In the genomic region with DNA sequence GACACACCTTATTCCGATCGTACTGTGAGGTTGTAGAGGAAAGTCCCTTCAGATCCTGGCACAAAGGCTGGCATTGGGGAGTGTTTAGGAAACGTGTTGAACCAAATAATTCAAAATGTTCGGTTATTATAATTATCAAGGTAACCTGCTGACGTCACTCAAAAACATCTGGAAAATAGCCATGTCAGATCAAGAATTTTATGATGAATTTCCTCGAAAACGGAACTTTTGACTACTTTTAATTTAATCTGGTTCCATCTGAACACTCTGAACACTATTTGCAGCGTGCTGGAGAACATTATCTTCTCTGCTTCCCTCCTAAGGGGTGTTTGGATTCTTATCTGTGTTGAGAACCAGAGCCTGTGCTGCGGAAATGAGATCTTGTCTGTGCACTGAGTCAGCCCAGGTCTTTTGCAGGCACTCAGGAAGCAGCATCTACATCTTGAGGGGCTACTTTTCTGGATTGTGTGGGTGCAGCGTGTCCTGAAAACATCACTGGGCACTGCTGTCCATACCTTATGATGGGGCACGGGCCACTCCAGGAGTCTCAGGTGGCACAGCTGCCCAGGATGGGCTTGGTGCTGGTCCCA, we compare ENCODE assay signal across 18 cellular contexts. TPM values are rescaled to one million over a fixed set of nuclear protein-coding genes. Genes with fewer than 3 reads are reported as not detected.
DNase-seq lines count a peak whose midpoint lies in the region; ATAC-seq and TF ChIP-seq lines count a peak whose summit lies in the region.
"Had no signal": no experiment of that assay in that cellular context is flagged by ENCODE, and none has a peak within 500 bp of the region (broad histone marks: within the 10 kb centered on the region; RNA-seq: fewer than 3 reads in every experiment).

No MANE protein-coding gene starts in this region.

- no peak overlapping the region for H3K4me3 Mint-ChIP-seq in activated T-helper 1 cell treated with anti-CD3 and anti-CD28 coated beads, Interleukin-12 subunit alpha, Interleukin-12 subunit beta, Interleukin-2, Interleukin-4 antibody, amounts not matched to agents 30 ng/mL and 10 ng/mL and 1 ng/mL, durations not matched to agents 14 hours and 24 hours and 36 hours
- H3K4me3 Mint-ChIP-seq: HFFc6 had no signal

- no peaks in the 10 kb centered on the region for H3K27me3 ChIP-seq in AG04450 (ENCODE audit: control insufficient read depth, insufficient read depth, low read length)
- H3K27me3 ChIP-seq in Panc1 (ENCODE audit: control insufficient read depth, insufficient read depth, low read length): no peaks in the 10 kb centered on the region

- H3K4me3 ChIP-seq in AG04450 (ENCODE audit: low read depth, low read length) (no peak overlapping the region), Panc1 (ENCODE audit: low read depth in 2 of 2, low read length in 2 of 2) (no peak overlapping the region), OCI-LY7 (ENCODE audit: low read depth, low read length, poor library complexity, severe bottlenecking) (no peak overlapping the region)
- H3K4me3 ChIP-seq: A549 had no signal

- H3K36me3 Mint-ChIP-seq in activated T-helper 1 cell treated with anti-CD3 and anti-CD28 coated beads, Interleukin-12 subunit alpha, Interleukin-12 subunit beta, Interleukin-2, Interleukin-4 antibody, amounts not matched to agents 30 ng/mL and 10 ng/mL and 1 ng/mL, durations not matched to agents 14 hours and 24 hours and 36 hours (ENCODE audit: low read depth): no peaks in the 10 kb centered on the region

- no peaks in the 10 kb centered on the region for H3K9me2 ChIP-seq in OCI-LY7 (ENCODE audit: insufficient read depth, low read length)

- no peak overlapping the region for H2AFZ ChIP-seq in OCI-LY7 (ENCODE audit: low read length)

- CTCF ChIA-PET in AG04450 (lab: Charles Lee) (no interaction called here), Panc1 (lab: Charles Lee) (no interaction called here), OCI-LY7 (lab: Charles Lee; ENCODE audit: unreplicated experiment) (no interaction called here)

- H3K4me1 ChIP-seq in Panc1 (ENCODE audit: control insufficient read depth, insufficient read depth, low read length) (peaks cover 49% of the 10 kb centered on the region), OCI-LY7 (ENCODE audit: insufficient read depth, low read length, poor library complexity, severe bottlenecking) (no peaks in the 10 kb centered on the region)

- intact Hi-C loops in Panc1 (cut with micrococcal nuclease; ENCODE audit: unreplicated experiment): no loop called here
- intact Hi-C loops in activated T-helper 1 cell treated with anti-CD3 and anti-CD28 coated beads, Interleukin-12 subunit alpha, Interleukin-12 subunit beta, Interleukin-2, Interleukin-4 antibody, amounts not matched to agents 30 ng/mL and 10 ng/mL and 1 ng/mL, durations not matched to agents 14 hours and 24 hours and 36 hours (cut with micrococcal nuclease): no loop called here
- intact Hi-C loops in OCI-LY7 (cut with micrococcal nuclease; ENCODE audit: unreplicated experiment): no loop called here

- peaks cover 5% of the 10 kb centered on the region for H3K4me1 Mint-ChIP-seq in activated T-helper 1 cell treated with anti-CD3 and anti-CD28 coated beads, Interleukin-12 subunit alpha, Interleukin-12 subunit beta, Interleukin-2, Interleukin-4 antibody, amounts not matched to agents 30 ng/mL and 10 ng/mL and 1 ng/mL, durations not matched to agents 14 hours and 24 hours and 36 hours (ENCODE audit: low read depth)

- no peak overlapping the region for H3K27ac Mint-ChIP-seq in activated T-helper 1 cell treated with anti-CD3 and anti-CD28 coated beads, Interleukin-12 subunit alpha, Interleukin-12 subunit beta, Interleukin-2, Interleukin-4 antibody, amounts not matched to agents 30 ng/mL and 10 ng/mL and 1 ng/mL, durations not matched to agents 14 hours and 24 hours and 36 hours
- H3K27ac Mint-ChIP-seq: HFFc6 had no signal

- no peaks in the 10 kb centered on the region for H4K20me1 ChIP-seq in OCI-LY7 (ENCODE audit: insufficient read depth, low read length)

- BruUV-seq in Panc1 (replicated peaks; lab: Mats Ljungman, UMichigan): no TSS peak
- no TSS peak for BruUV-seq in OCI-LY7 (replicated peaks; lab: Mats Ljungman, UMichigan)

- no peak for DNase-seq in AG04450 (ENCODE audit: low read depth, low spot score)
- no peak for DNase-seq in Panc1 (ENCODE audit: low read depth, low spot score)
- peak; percentile 54 for DNase-seq in amniotic epithelial cell (ENCODE audit: low read depth)
- peak; percentile 59 for DNase-seq in islet precursor cell
- no peak for DNase-seq in activated T-helper 1 cell treated with anti-CD3 and anti-CD28 coated beads, Interleukin-12 subunit alpha, Interleukin-12 subunit beta, Interleukin-2, Interleukin-4 antibody, amounts not matched to agents 30 ng/mL and 10 ng/mL and 1 ng/mL, durations not matched to agents 14 hours and 24 hours and 36 hours (ENCODE audit: low spot score)
- no peak for DNase-seq in OCI-LY7 (ENCODE audit: low spot score)
- DNase-seq in NCI-H1105 treated with DMSO at 0.1 percent for 48 hours (lab: John Stamatoyannopoulos, UW): no peak
- DNase-seq: GF-D8, HFFc6, NCI-H1092, NCI-H2107, NCI-H226, NCI-H524 treated with DMSO at 0.1 percent for 48 hours, SIG-M5 had no signal

- no peaks in the 10 kb centered on the region for H3K9me3 Mint-ChIP-seq in activated T-helper 1 cell treated with anti-CD3 and anti-CD28 coated beads, Interleukin-12 subunit alpha, Interleukin-12 subunit beta, Interleukin-2, Interleukin-4 antibody, amounts not matched to agents 30 ng/mL and 10 ng/mL and 1 ng/mL, durations not matched to agents 14 hours and 24 hours and 36 hours
- H3K9me3 Mint-ChIP-seq: HFFc6 had no signal

- H3K36me3 ChIP-seq in Panc1 (ENCODE audit: control insufficient read depth, insufficient read depth, low read length): no peaks in the 10 kb centered on the region
- H3K36me3 ChIP-seq in OCI-LY7 (ENCODE audit: insufficient read depth, low read length): no peaks in the 10 kb centered on the region

- H3K27ac ChIP-seq in AG04450 (ENCODE audit: low read depth, low read length) (peak overlapping the region; percentile 1), Panc1 (ENCODE audit: low read length) (peak overlapping the region; percentile 66), OCI-LY7 (ENCODE audit: low read depth, low read length, poor library complexity, severe bottlenecking) (no peak overlapping the region)
- H3K27ac ChIP-seq: KMS-11 had no signal

- no peaks in the 10 kb centered on the region for H3K27me3 Mint-ChIP-seq in activated T-helper 1 cell treated with anti-CD3 and anti-CD28 coated beads, Interleukin-12 subunit alpha, Interleukin-12 subunit beta, Interleukin-2, Interleukin-4 antibody, amounts not matched to agents 30 ng/mL and 10 ng/mL and 1 ng/mL, durations not matched to agents 14 hours and 24 hours and 36 hours (ENCODE audit: insufficient read depth)

- H3K4me2 ChIP-seq in OCI-LY7 (ENCODE audit: low read length): no peak overlapping the region
- H3K4me2 ChIP-seq: A549, KMS-11 had no signal

- POLR2A ChIA-PET in AG04450 (lab: Yijun Ruan, JAX): no interaction called here
- POLR2A ChIA-PET in Panc1 (lab: Charles Lee): no interaction called here
- POLR2A ChIA-PET in OCI-LY7 (lab: Charles Lee): no interaction called here

- ATAC-seq in Panc1: no peak
- ATAC-seq in HG03175 (IDR thresholded peaks at IDR 0.05; ENCODE audit: unreplicated experiment): no peak
- ATAC-seq: A549, HepG2 had no signal

- H3K9me3 ChIP-seq in AG04450 (ENCODE audit: control insufficient read depth, insufficient read depth, low read length) (no peaks in the 10 kb centered on the region; the same call in 1 of the 2 replicates), Panc1 (ENCODE audit: control insufficient read depth, insufficient read depth, low read depth, low read length) (no peaks in the 10 kb centered on the region), OCI-LY7 (ENCODE audit: low read length) (no peaks in the 10 kb centered on the region)
- H3K9me3 ChIP-seq: A549 had no signal

- TF ChIP-seq CTCF in AG04450 (IDR thresholded peaks at IDR 0.05; ENCODE audit: low read depth, low read length): no peak
- TF ChIP-seq CTCF in Panc1 (IDR thresholded peaks at IDR 0.05): no peak
- TF ChIP-seq CTCF in OCI-LY7 (conservative IDR thresholded peaks at IDR 0.05; ENCODE audit: low read length): no peak

- in situ Hi-C loops in Panc1 (cut with HindIII; ENCODE audit: low pct_unique_long_range_greater_than_20kb, low sequenced_read_pairs): no loop called here

- H3K79me2 ChIP-seq in OCI-LY7 (ENCODE audit: insufficient read depth, low read depth, low read length): no peaks in the 10 kb centered on the region

RNA-seq across cellular contexts. Expression of a gene that starts 47.2 kb away (rescaled TPM):
- polyA plus RNA-seq in AG04450 (2011; rRNA removed): 16.0 and 16.8 TPM in 2 replicates
- polyA minus RNA-seq in AG04450 (2011; rRNA and poly(A)+ RNA removed): 10.6 and 17.5 TPM in 2 replicates
- 4.1 TPM for total RNA-seq in Panc1 (2021; ENCODE audit: unreplicated experiment)
- polyA plus RNA-seq in Panc1 (2012; ENCODE audit: insufficient read length): 8.6 TPM
- total RNA-seq in activated T-helper 1 cell treated with anti-CD3 and anti-CD28 coated beads, Interleukin-12 subunit alpha, Interleukin-12 subunit beta, Interleukin-2, Interleukin-4 antibody, amounts not matched to agents 30 ng/mL and 10 ng/mL and 1 ng/mL, durations not matched to agents 14 hours and 24 hours and 36 hours: 7.4 and 9.5 TPM in 2 replicates
- total RNA-seq in OCI-LY7 (2014; rRNA removed; shearing (Covaris generic)): 6.5 and 8.5 TPM in 2 replicates
- 8.2 and 8.9 TPM in 2 replicates for total RNA-seq in OCI-LY7 (2022)

Comparison
In these comparisons a context has a peak if more than half of its experiments do, and no peak if none do; other contexts are left out.
1. DNase-seq: peak in amniotic epithelial cell (single experiment) and islet precursor cell (single experiment); none in AG04450 (single experiment), Panc1 (single experiment), activated T-helper 1 cell treated with anti-CD3 and anti-CD28 coated beads, Interleukin-12 subunit alpha, Interleukin-12 subunit beta, Interleukin-2, Interleukin-4 antibody, amounts not matched to agents 30 ng/mL and 10 ng/mL and 1 ng/mL, durations not matched to agents 14 hours and 24 hours and 36 hours (single experiment), OCI-LY7 (single experiment) and NCI-H1105 treated with DMSO at 0.1 percent for 48 hours (single experiment).